ENCODE assay signal across 8 cellular contexts in genomic region chr21:45286671-45287437, GRCh38. TPM values are rescaled to one million over a fixed set of nuclear protein-coding genes. Genes with fewer than 3 reads are reported as not detected.
DNase-seq lines count a peak whose midpoint lies in the region; TF ChIP-seq lines count a peak whose summit lies in the region.

No MANE protein-coding gene starts in this region.

- peak overlapping the region; percentile 26 for H3K27ac Mint-ChIP-seq in T-helper 2 cell treated with Interferon-gamma antibody and Interleukin-4, amounts not matched to agents 5 μg/mL and 100 μg/mL, for 36 hours

- H3K27ac ChIP-seq in adrenal gland (peak overlapping the region in 2 of 5 donors; percentile 47 to 95), testis (no peak overlapping the region)

- no peak for DNase-seq in T-helper 2 cell treated with Interferon-gamma antibody and Interleukin-4, amounts not matched to agents 5 μg/mL and 100 μg/mL, for 36 hours (ENCODE audit: low spot score)
- no peak for DNase-seq in T-helper 2 cell
- DNase-seq in adrenal gland = peak in 5 of 7 donors; percentile 24 to 54 (median 39)
- DNase-seq in left kidney (ENCODE audit: low read depth, low spot score) = peak; percentile 69
- peak; percentile 25 for DNase-seq in testis
- no peak for DNase-seq in kidney glomerular epithelial cell (lab: John Stamatoyannopoulos, UW)
- no peak for DNase-seq in NCI-H345 (lab: John Stamatoyannopoulos, UW)
- no peak for DNase-seq in DMS153 treated with DMSO at 0.1 percent for 48 hours (lab: John Stamatoyannopoulos, UW; ENCODE audit: unreplicated experiment)

- intact Hi-C loops in adrenal gland (cut with DNase I) = no loop called here
- intact Hi-C loops in testis (cut with DNase I; ENCODE audit: low total_unique reads) = no loop called here

- H3K36me3 Mint-ChIP-seq in T-helper 2 cell treated with Interferon-gamma antibody and Interleukin-4, amounts not matched to agents 5 μg/mL and 100 μg/mL, for 36 hours (ENCODE audit: low read depth) = peaks cover 8% of the 10 kb centered on the region

- peaks cover 8% of the 10 kb centered on the region for H3K4me1 Mint-ChIP-seq in T-helper 2 cell treated with Interferon-gamma antibody and Interleukin-4, amounts not matched to agents 5 μg/mL and 100 μg/mL, for 36 hours (ENCODE audit: low read depth)

- WGBS in adrenal gland, 4 donors = 8 to 13% (median 10%) methylated on average over 20 to 54 of the region's 54 CpGs; no CpG with 5 or more reads in 1 of the 4 donors
- WGBS in testis, 2 donors = 4 to 7% methylated on average over 11 to 40 of the region's 54 CpGs

- H3K4me1 ChIP-seq in adrenal gland (replicated peaks in 1 of 2) (peaks cover 14 to 36% of the 10 kb centered on the region in 2 donors), testis (peaks cover 15% of the 10 kb centered on the region)

- H3K4me3 ChIP-seq in adrenal gland (peak overlapping the region in 1 of 4 donors; percentile 96), testis (peak overlapping the region; percentile 83 to 85)

- H3K27me3 ChIP-seq in adrenal gland (no peaks in the 10 kb centered on the region), testis (no peaks in the 10 kb centered on the region)

- no peaks in the 10 kb centered on the region for H3K9me3 ChIP-seq in adrenal gland (replicated peaks in 1 of 3)
- H3K9me3 ChIP-seq in testis = no peaks in the 10 kb centered on the region

- peaks cover 2% of the 10 kb centered on the region for H3K27me3 Mint-ChIP-seq in T-helper 2 cell treated with Interferon-gamma antibody and Interleukin-4, amounts not matched to agents 5 μg/mL and 100 μg/mL, for 36 hours (ENCODE audit: low read depth)

- H3K9me3 Mint-ChIP-seq in T-helper 2 cell treated with Interferon-gamma antibody and Interleukin-4, amounts not matched to agents 5 μg/mL and 100 μg/mL, for 36 hours = no peaks in the 10 kb centered on the region

- TF ChIP-seq CTCF in adrenal gland (IDR thresholded peaks at IDR 0.05) (no peak), testis (IDR thresholded peaks at IDR 0.05) (no peak)

- TF ChIP-seq POLR2A in adrenal gland (IDR thresholded peaks at IDR 0.05) (no peak), testis (IDR thresholded peaks at IDR 0.05) (no peak)

- H3K36me3 ChIP-seq in adrenal gland (replicated peaks in 1 of 2) (peaks cover 0 to 35% of the 10 kb centered on the region in 2 donors), testis (ENCODE audit: low read depth, missing control alignments) (no peaks in the 10 kb centered on the region)

- H3K4me3 Mint-ChIP-seq in T-helper 2 cell treated with Interferon-gamma antibody and Interleukin-4, amounts not matched to agents 5 μg/mL and 100 μg/mL, for 36 hours = peak overlapping the region; percentile 65

RNA-seq across cellular contexts. Expression of gene POFUT2, which starts 0.8 kb away (rescaled TPM):
- total RNA-seq in adrenal gland = 10 to 100 TPM; 13.1 to 41.1 (median 32.3) TPM
- polyA plus RNA-seq in adrenal gland = 10 to 100 TPM; 33.2 to 68.9 (median 47.6) TPM
- total RNA-seq in testis = 10 to 100 TPM; 49.9 to 55.9 TPM
- polyA plus RNA-seq in testis (ENCODE audit: insufficient read depth, low read depth, low replicate concordance) = 63.3 TPM

Comparison
In these comparisons a context has a peak if more than half of its experiments do, and no peak if none do; other contexts are left out.
1. DNase-seq: peak in adrenal gland (5 of 7), left kidney (single experiment) and testis (single experiment); none in T-helper 2 cell treated with Interferon-gamma antibody and Interleukin-4, amounts not matched to agents 5 μg/mL and 100 μg/mL, for 36 hours (single experiment), T-helper 2 cell (0 of 5), kidney glomerular epithelial cell (single experiment), NCI-H345 (single experiment) and DMS153 treated with DMSO at 0.1 percent for 48 hours (single experiment).